30 cellular contexts compared by ENCODE assay signal in the genomic region with DNA sequence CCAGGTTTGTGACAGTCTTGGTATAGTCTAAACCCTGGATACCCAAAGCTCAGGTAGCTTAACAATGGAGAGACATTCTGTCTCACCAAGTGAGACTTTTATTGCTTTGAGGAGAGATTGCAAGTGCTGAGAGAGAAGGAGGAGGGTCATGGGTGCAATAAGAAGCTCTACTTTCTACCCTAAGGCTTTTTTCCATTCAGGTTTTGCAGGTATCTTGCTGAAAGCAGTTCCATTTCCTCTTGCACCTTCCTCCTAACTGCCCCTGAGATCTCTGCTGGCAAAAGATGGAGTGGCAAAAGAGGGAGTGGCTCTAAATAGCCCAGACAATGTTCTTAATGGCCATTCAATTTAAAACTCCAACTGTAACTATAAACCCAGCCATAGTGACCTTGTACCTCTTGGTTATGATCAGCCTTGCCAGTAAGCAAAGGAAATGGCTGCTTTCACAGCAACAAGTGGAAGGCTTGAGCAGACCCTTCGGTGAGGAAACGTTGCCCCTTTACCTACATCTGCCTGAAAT.
"Had no signal": no experiment of that assay in that cellular context is flagged by ENCODE, and none has a peak within 500 bp of the region (broad histone marks: within the 10 kb centered on the region; RNA-seq: fewer than 3 reads in every experiment).

No MANE protein-coding gene starts in this region.

- ATAC-seq: activated T-helper 17 cell treated with anti-CD3 and anti-CD28 coated beads, Interleukin-2, amount 50 U/mL, for 72 hours; body of pancreas; gastrocnemius medialis; heart left ventricle; T-helper 17 cell had no signal

- DNase-seq: activated CD4-positive, alpha-beta memory T cell treated with anti-CD3 and anti-CD28 coated beads, Interleukin-2, amount 10 ng/mL, durations not matched to agents 7 days and 5 days; activated CD4-positive, alpha-beta T cell treated with anti-CD3 and anti-CD28 coated beads for 1 hour; activated CD4-positive, alpha-beta T cell treated with anti-CD3 and anti-CD28 coated beads for 4 hours; activated CD4-positive, alpha-beta T cell treated with anti-CD3 and anti-CD28 coated beads, Interleukin-2, amount 10 ng/mL, durations not matched to agents 7 days and 5 days; activated CD4-positive, alpha-beta T cell treated with anti-CD3 and anti-CD28 coated beads, Interleukin-2, amount 50 U/mL, for 4 hours; activated CD8-positive, alpha-beta memory T cell treated with anti-CD3 and anti-CD28 coated beads, Interleukin-2, amount 50 U/mL, for 48 hours; activated effector memory CD4-positive, alpha-beta T cell treated with Interleukin-2 at 50 U/mL for 16 hours; activated gamma-delta T cell treated with Interleukin-2 at 50 U/mL for 16 hours; activated naive CD4-positive, alpha-beta T cell treated with anti-CD3 and anti-CD28 coated beads, Interleukin-2, amount 50 U/mL, for 16 hours; activated naive CD4-positive, alpha-beta T cell treated with Interleukin-2 at 50 U/mL for 16 hours; activated T-cell treated with anti-CD3 and anti-CD28 coated beads for 4 hours; activated T-cell treated with anti-CD3 and anti-CD28 coated beads, Interleukin-2, amount 50 U/mL, for 24 hours; amniotic stem cell; anterior cingulate cortex; body of pancreas; central memory CD4-positive, alpha-beta T cell; cerebellar nuclear complex; colonic mucosa; effector CD8-positive, alpha-beta T cell; erythroblast; gastrocnemius medialis; glutamatergic neuron; heart left ventricle; T-helper 1 cell; T-helper 17 cell; T1000 had no signal

- H3K36me3 ChIP-seq: cardiac muscle cell, colonic mucosa, gastrocnemius medialis, heart left ventricle had no signal

- H3K4me1 ChIP-seq: body of pancreas, colonic mucosa, gastrocnemius medialis had no signal

- H3K9me3 ChIP-seq: body of pancreas, colonic mucosa, gastrocnemius medialis, heart left ventricle had no signal

- H3K27ac ChIP-seq: body of pancreas, cardiac muscle cell, colonic mucosa, foreskin keratinocyte, gastrocnemius medialis, heart left ventricle, VCaP had no signal

- H3K27me3 ChIP-seq: body of pancreas, cardiac muscle cell, colonic mucosa, foreskin keratinocyte, gastrocnemius medialis, heart left ventricle had no signal

- H3K4me3 ChIP-seq: body of pancreas, cardiac muscle cell, colonic mucosa, gastrocnemius medialis, heart left ventricle had no signal
